ENCODE assay signal across 12 cellular contexts in genomic region chr20:25320035-25320800, GRCh38.
DNase-seq lines count a peak whose midpoint lies in the region; ATAC-seq, FAIRE-seq and TF ChIP-seq lines count a peak whose summit lies in the region.
"Had no signal": no experiment of that assay in that cellular context is flagged by ENCODE, and none has a peak within 500 bp of the region (broad histone marks: within the 10 kb centered on the region; RNA-seq: fewer than 3 reads in every experiment).

No MANE protein-coding gene starts in this region.

- H3K27ac Mint-ChIP-seq in Calu3 (ENCODE audit: unreplicated experiment), result no peak overlapping the region
- H3K27ac Mint-ChIP-seq: activated CD4-positive, alpha-beta T cell treated with anti-CD3 and anti-CD28 coated beads for 36 hours; activated T-helper 1 cell treated with anti-CD3 and anti-CD28 coated beads, Interleukin-12 subunit alpha, Interleukin-12 subunit beta, Interleukin-2, Interleukin-4 antibody, amounts not matched to agents 30 ng/mL and 10 ng/mL and 1 ng/mL, durations not matched to agents 14 hours and 24 hours and 36 hours had no signal

- H3K36me3 Mint-ChIP-seq in Calu3 (ENCODE audit: insufficient read depth, unreplicated experiment), result no peaks in the 10 kb centered on the region

- TF ChIP-seq RAD21 in HepG2 (CRISPR knock-in tag; IDR thresholded peaks at IDR 0.05), result no peak

- H3K9ac ChIP-seq in HepG2 (ENCODE audit: insufficient read depth, low read depth, low read length), result no peak overlapping the region

- no peaks in the 10 kb centered on the region for H3K4me1 Mint-ChIP-seq in Calu3 (ENCODE audit: low read depth, unreplicated experiment)

- POLR2A ChIA-PET in HepG2 (lab: Yijun Ruan, JAX), result no interaction called here

- CTCF ChIA-PET in HepG2 (lab: Yijun Ruan, JAX; ENCODE audit: low intra/inter-chr PET ratio, low total read pairs) (no interaction called here), Calu3 (lab: Charles Lee) (no interaction called here)

- H3K79me2 ChIP-seq in HepG2 (ENCODE audit: insufficient read depth, low read length), result no peaks in the 10 kb centered on the region

- H3K4me3 Mint-ChIP-seq in Calu3 (ENCODE audit: low read depth, unreplicated experiment), result no peak overlapping the region
- H3K4me3 Mint-ChIP-seq: activated CD4-positive, alpha-beta T cell treated with anti-CD3 and anti-CD28 coated beads for 36 hours; activated T-helper 1 cell treated with anti-CD3 and anti-CD28 coated beads, Interleukin-12 subunit alpha, Interleukin-12 subunit beta, Interleukin-2, Interleukin-4 antibody, amounts not matched to agents 30 ng/mL and 10 ng/mL and 1 ng/mL, durations not matched to agents 14 hours and 24 hours and 36 hours had no signal

- H3K27me3 Mint-ChIP-seq in Calu3 (ENCODE audit: unreplicated experiment), result no peaks in the 10 kb centered on the region
- H3K27me3 Mint-ChIP-seq: activated CD4-positive, alpha-beta T cell treated with anti-CD3 and anti-CD28 coated beads for 36 hours had no signal

- H3K27ac ChIP-seq in HepG2 (ENCODE audit: extremely low read length, insufficient read depth, low read length) (no peak overlapping the region), temporal lobe (ENCODE audit: low read depth, low read length) (peak overlapping the region; percentile 73), SJCRH30 (no peak overlapping the region)
- H3K27ac ChIP-seq: ovary had no signal

- no peak overlapping the region for H3K4me2 ChIP-seq in HepG2 (ENCODE audit: low read depth, low read length)

- WGBS in HepG2 (ENCODE audit: low lambda C conversion rate), result 98% methylated on average over 13 of the region's 13 CpGs

- no peak overlapping the region for H3K4me3 ChIP-seq in HepG2 (replicated peaks in 1 of 3; ENCODE audit: insufficient read depth in 1 of 3, low read depth in 2 of 3, low read length in 3 of 3)
- no peak overlapping the region for H3K4me3 ChIP-seq in SJCRH30
- H3K4me3 ChIP-seq: ovary had no signal

- intact Hi-C loops in HepG2 (cut with micrococcal nuclease; ENCODE audit: unreplicated experiment) (no loop called here), Calu3 (cut with micrococcal nuclease; ENCODE audit: unreplicated experiment) (no loop called here)

- H3K27me3 ChIP-seq in HepG2 (ENCODE audit: control insufficient read depth in 1 of 2, insufficient read depth in 2 of 2, low read length in 2 of 2), result no peaks in the 10 kb centered on the region
- no peaks in the 10 kb centered on the region for H3K27me3 ChIP-seq in SJCRH30
- H3K27me3 ChIP-seq: ovary had no signal

- no peak for FAIRE-seq in HepG2 (lab: Jason Lieb, UNC)

- no peaks in the 10 kb centered on the region; the same call in 1 of the 2 replicates for H4K20me1 ChIP-seq in HepG2 (ENCODE audit: insufficient read depth, low read length)

- H3K9me3 ChIP-seq in HepG2 (ENCODE audit: low read length), result no peaks in the 10 kb centered on the region
- no peaks in the 10 kb centered on the region for H3K9me3 ChIP-seq in SJCRH30 (replicated peaks)
- H3K9me3 ChIP-seq: ovary had no signal

- no peak for ATAC-seq in HepG2
- ATAC-seq: activated CD4-positive, alpha-beta T cell treated with anti-CD3 and anti-CD28 coated beads for 36 hours had no signal

- H3K36me3 ChIP-seq in HepG2 (replicated peaks in 1 of 2; ENCODE audit: control insufficient read depth in 1 of 2, insufficient read depth in 2 of 2, low read length in 2 of 2), result peaks cover 25 to 58% of the 10 kb centered on the region in 2 experiments
- H3K36me3 ChIP-seq in SJCRH30, result peaks cover 14% of the 10 kb centered on the region
- H3K36me3 ChIP-seq: ovary had no signal

- BruUV-seq in HepG2 (replicated peaks; lab: Mats Ljungman, UMichigan) (no TSS peak), Calu3 (replicated peaks; lab: Mats Ljungman, UMichigan) (no TSS peak)

- H3K9me3 Mint-ChIP-seq in Calu3 (ENCODE audit: low read depth, unreplicated experiment), result no peaks in the 10 kb centered on the region
- H3K9me3 Mint-ChIP-seq: activated T-helper 1 cell treated with anti-CD3 and anti-CD28 coated beads, Interleukin-12 subunit alpha, Interleukin-12 subunit beta, Interleukin-2, Interleukin-4 antibody, amounts not matched to agents 30 ng/mL and 10 ng/mL and 1 ng/mL, durations not matched to agents 14 hours and 24 hours and 36 hours had no signal

- no peak overlapping the region for H2AFZ ChIP-seq in HepG2 (ENCODE audit: low read length)

- DNase-seq in activated CD8-positive, alpha-beta memory T cell treated with anti-CD3 and anti-CD28 coated beads, Interleukin-2, amount 50 U/mL, for 48 hours, result peak; percentile 25
- no peak for DNase-seq in activated CD8-positive, alpha-beta memory T cell treated with anti-CD3 and anti-CD28 coated beads, Interleukin-2, amount 50 U/mL, for 4 hours
- peak; percentile 32 for DNase-seq in RPMI8226
- DNase-seq in HepG2 (ENCODE audit: low spot score), result no peak
- DNase-seq in NCI-H1436 (lab: John Stamatoyannopoulos, UW), result no peak
- DNase-seq in SJCRH30, result no peak
- no peak for DNase-seq in Calu3
- DNase-seq: activated CD4-positive, alpha-beta T cell treated with anti-CD3 and anti-CD28 coated beads for 36 hours; NCI-H1694 had no signal

- TF ChIP-seq POLR2A in HepG2 (IDR thresholded peaks at IDR 0.05; ENCODE audit: insufficient read depth in 1 of 2, low read depth in 2 of 2, low read length in 2 of 2), result no peak

- no peak for TF ChIP-seq CTCF in HepG2 (CRISPR knock-in tag; IDR thresholded peaks at IDR 0.05)
- no peak for TF ChIP-seq CTCF in Calu3 (IDR thresholded peaks at IDR 0.05; ENCODE audit: unreplicated experiment)

- TF ChIP-seq EP300 in HepG2 (IDR thresholded peaks at IDR 0.05; ENCODE audit: low read depth in 2 of 2, low read length in 2 of 2) (no peak), HepG2 (CRISPR knock-in tag; IDR thresholded peaks at IDR 0.05; ENCODE audit: borderline replicate concordance) (no peak)

- H3K4me1 ChIP-seq in HepG2 (ENCODE audit: insufficient read depth, low read length) (peaks cover 10% of the 10 kb centered on the region), SJCRH30 (no peaks in the 10 kb centered on the region)

- in situ Hi-C loops in HepG2 (cut with HindIII; ENCODE audit: extremely low pct_ligation_motif_present, low pct_unique_long_range_greater_than_20kb), result loop anchor here (25.0 kb wide), 1 partner anchor 342 kb away; no protein-coding TSS in a partner anchor

TF ChIP-seq in HepG2, 621 proteins besides CTCF, POLR2A, EP300 and RAD21:
- TF ChIP-seq ZNF362 (CRISPR knock-in tag; IDR thresholded peaks at IDR 0.05; ENCODE audit: borderline replicate concordance) (no peak), ZNF891 (CRISPR knock-in tag; IDR thresholded peaks at IDR 0.05) (0 out of 2 replicates have a peak, but pooled peaks have one; percentile 60), MTA1 (CRISPR knock-in tag; IDR thresholded peaks at IDR 0.05; ENCODE audit: borderline replicate concordance) (peak; percentile 25; the same call in 1 of the 2 replicates), ZNF354B (CRISPR knock-in tag; IDR thresholded peaks at IDR 0.05) (0 out of 2 replicates have a peak, but pooled peaks have one; percentile 43), NRL (CRISPR knock-in tag; IDR thresholded peaks at IDR 0.05; ENCODE audit: borderline replicate concordance) (0 out of 2 replicates have a peak, but pooled peaks have one; percentile 58)

Comparison
In these comparisons a context has a peak if more than half of its experiments do, and no peak if none do; other contexts are left out.
1. DNase-seq: peak in activated CD8-positive, alpha-beta memory T cell treated with anti-CD3 and anti-CD28 coated beads, Interleukin-2, amount 50 U/mL, for 48 hours (single experiment) and RPMI8226 (single experiment); none in activated CD8-positive, alpha-beta memory T cell treated with anti-CD3 and anti-CD28 coated beads, Interleukin-2, amount 50 U/mL, for 4 hours (single experiment), HepG2 (single experiment), NCI-H1436 (single experiment), SJCRH30 (0 of 2) and Calu3 (single experiment).